Comparison of ENCODE assay signal across 10 cellular contexts in genomic region chr2:173991857-173992588, GRCh38. TPM values are rescaled to one million over a fixed set of nuclear protein-coding genes. Genes with fewer than 3 reads are reported as not detected.
DNase-seq lines count a peak whose midpoint lies in the region; ATAC-seq, FAIRE-seq and TF ChIP-seq lines count a peak whose summit lies in the region.
"Had no signal": no experiment of that assay in that cellular context is flagged by ENCODE, and none has a peak within 500 bp of the region (broad histone marks: within the 10 kb centered on the region; RNA-seq: fewer than 3 reads in every experiment).

No MANE protein-coding gene starts in this region.

- DNase-seq in brain microvascular endothelial cell (peak; percentile 40), HepG2 (ENCODE audit: low spot score) (no peak), testis (peak; percentile 53), kidney glomerular epithelial cell (lab: John Stamatoyannopoulos, UW) (no peak)
- DNase-seq: activated CD4-positive, alpha-beta T cell treated with anti-CD3 and anti-CD28 coated beads, Interleukin-2, amount 50 U/mL, for 1 hour; occipital lobe; stimulated activated CD8-positive, alpha-beta memory T cell treated with anti-CD3 and anti-CD28 coated beads, Interleukin-4, amount 100 ng/mL, for 48 hours had no signal

- peak; percentile 9 for ATAC-seq in HG03108 (IDR thresholded peaks at IDR 0.05; ENCODE audit: unreplicated experiment)
- peak; percentile 36; the same call in 1 of the 3 replicates for ATAC-seq in HepG2
- no peak for ATAC-seq in HG03571 (IDR thresholded peaks at IDR 0.05; ENCODE audit: unreplicated experiment)
- no peak for ATAC-seq in GM18909 (IDR thresholded peaks at IDR 0.05; ENCODE audit: poor library complexity, unreplicated experiment)

- 61% methylated on average over 5 of the region's 5 CpGs for WGBS in HepG2 (ENCODE audit: low lambda C conversion rate)
- WGBS in testis, 2 donors, result 57 to 67% methylated on average over 5 of the region's 5 CpGs

- H3K27ac ChIP-seq in brain microvascular endothelial cell (no peak overlapping the region), HepG2 (ENCODE audit: extremely low read length, insufficient read depth, low read length) (no peak overlapping the region), testis (no peak overlapping the region)

- no peak overlapping the region for H3K9ac ChIP-seq in HepG2 (ENCODE audit: insufficient read depth, low read depth, low read length)

- no peaks in the 10 kb centered on the region for H3K9me3 ChIP-seq in HepG2 (ENCODE audit: low read length)
- H3K9me3 ChIP-seq in testis, result no peaks in the 10 kb centered on the region

- no peak overlapping the region for H2AFZ ChIP-seq in HepG2 (ENCODE audit: low read length)

- H3K4me1 ChIP-seq in HepG2 (ENCODE audit: insufficient read depth, low read length) (peaks cover 9% of the 10 kb centered on the region), testis (peaks cover 26% of the 10 kb centered on the region)

- peak overlapping the region; percentile 26; the same call in 1 of the 2 replicates for H3K4me2 ChIP-seq in HepG2 (ENCODE audit: low read depth, low read length)

- CTCF ChIA-PET in HepG2 (lab: Yijun Ruan, JAX; ENCODE audit: low intra/inter-chr PET ratio, low total read pairs), result no interaction called here

- no peaks in the 10 kb centered on the region for H4K20me1 ChIP-seq in HepG2 (ENCODE audit: insufficient read depth, low read length)

- no peak for TF ChIP-seq EP300 in HepG2 (IDR thresholded peaks at IDR 0.05; ENCODE audit: low read depth in 2 of 2, low read length in 2 of 2)
- TF ChIP-seq EP300 in HepG2 (CRISPR knock-in tag; IDR thresholded peaks at IDR 0.05; ENCODE audit: borderline replicate concordance), result no peak

- no peak for TF ChIP-seq POLR2A in HepG2 (IDR thresholded peaks at IDR 0.05; ENCODE audit: insufficient read depth in 1 of 2, low read depth in 2 of 2, low read length in 2 of 2)
- no peak for TF ChIP-seq POLR2A in testis (IDR thresholded peaks at IDR 0.05)

- H3K4me3 ChIP-seq in brain microvascular endothelial cell (ENCODE audit: low read depth, low read length) (no peak overlapping the region), HepG2 (replicated peaks in 1 of 3; ENCODE audit: insufficient read depth in 1 of 3, low read depth in 2 of 3, low read length in 3 of 3) (no peak overlapping the region), testis (no peak overlapping the region)

- BruUV-seq in HepG2 (replicated peaks; lab: Mats Ljungman, UMichigan), result no TSS peak

- intact Hi-C loops in HepG2 (cut with micrococcal nuclease; ENCODE audit: unreplicated experiment) (no loop called here), testis (cut with DNase I; ENCODE audit: low total_unique reads) (no loop called here)

- no peaks in the 10 kb centered on the region for H3K27me3 ChIP-seq in brain microvascular endothelial cell (replicated peaks)
- H3K27me3 ChIP-seq in HepG2 (ENCODE audit: control insufficient read depth in 1 of 2, insufficient read depth in 2 of 2, low read length in 2 of 2), result peaks cover 0 to 12% of the 10 kb centered on the region in 2 experiments; a peak in 1 of 5 replicates
- no peaks in the 10 kb centered on the region for H3K27me3 ChIP-seq in testis

- H3K79me2 ChIP-seq in HepG2 (ENCODE audit: insufficient read depth, low read length), result no peaks in the 10 kb centered on the region

- POLR2A ChIA-PET in HepG2 (lab: Yijun Ruan, JAX), result no interaction called here

- no peak for FAIRE-seq in HepG2 (lab: Jason Lieb, UNC)

- TF ChIP-seq CTCF in brain microvascular endothelial cell (IDR thresholded peaks at IDR 0.05; ENCODE audit: low read depth, low read length, missing control alignments), result no peak
- no peak for TF ChIP-seq CTCF in HepG2 (CRISPR knock-in tag; IDR thresholded peaks at IDR 0.05)
- no peak for TF ChIP-seq CTCF in testis (IDR thresholded peaks at IDR 0.05)

- no peaks in the 10 kb centered on the region for H3K36me3 ChIP-seq in brain microvascular endothelial cell (replicated peaks)
- H3K36me3 ChIP-seq in HepG2 (replicated peaks in 1 of 2; ENCODE audit: control insufficient read depth in 1 of 2, insufficient read depth in 2 of 2, low read length in 2 of 2), result no peaks in the 10 kb centered on the region
- H3K36me3 ChIP-seq in testis (ENCODE audit: low read depth, missing control alignments), result no peaks in the 10 kb centered on the region

- no peak for TF ChIP-seq RAD21 in HepG2 (CRISPR knock-in tag; IDR thresholded peaks at IDR 0.05)

- in situ Hi-C loops in brain microvascular endothelial cell (cut with HindIII; ENCODE audit: low pct_ligation_motif_present, low sequenced_read_pairs) (no loop called here), HepG2 (cut with HindIII; ENCODE audit: extremely low pct_ligation_motif_present, low pct_unique_long_range_greater_than_20kb) (no loop called here)

TF ChIP-seq in HepG2, 621 proteins besides CTCF, POLR2A, EP300 and RAD21:
- no peak for TF ChIP-seq SIN3B (IDR thresholded peaks at IDR 0.05; ENCODE audit: low read length)

RNA-seq across cellular contexts. Expression of gene SP3, which starts 26.9 kb away (rescaled TPM):
- total RNA-seq in HepG2 (2016; rRNA removed; fragmentation: Illumina TruSeq; extraction: Trizol) (132 and 171 TPM in 2 replicates), testis (100 to 1,000 TPM; 135 to 142 TPM)
- 46.7 and 54.6 TPM in 2 replicates for total RNA-seq in HepG2 (2016; cell fraction: cytosol; rRNA removed; fragmentation: Illumina TruSeq; extraction: Trizol; ENCODE audit: low read depth)
- total RNA-seq in HepG2 (2016; cell fraction: insoluble cytoplasmic fraction; rRNA removed; fragmentation: Illumina TruSeq; extraction: Trizol), result 129 and 171 TPM in 2 replicates
- 117 and 137 TPM in 2 replicates for total RNA-seq in HepG2 (2016; cell fraction: membrane; rRNA removed; fragmentation: Illumina TruSeq; extraction: Trizol)
- total RNA-seq in HepG2 (2016; cell fraction: nucleus; rRNA removed; fragmentation: Illumina TruSeq; extraction: Trizol), result 111 and 118 TPM in 2 replicates
- polyA plus RNA-seq in HepG2 (2011; rRNA removed) (53.9 and 57.3 TPM in 2 replicates), testis (ENCODE audit: insufficient read depth, low read depth, low replicate concordance) (48.1 TPM)
- polyA plus RNA-seq in HepG2 (2011; cell fraction: cytosol; rRNA removed), result 24.5 and 38.2 TPM in 2 replicates
- 29.7 TPM in 2 replicates for polyA plus RNA-seq in HepG2 (2011; cell fraction: nucleus; rRNA removed)
- 42.0 and 48.0 TPM in 2 replicates for polyA plus RNA-seq in HepG2 (2012)
- 5.3 and 5.5 TPM in 2 replicates for polyA plus RNA-seq in HepG2 (2016; cell fraction: cytosol; fragmentation: Illumina TruSeq; extraction: Trizol; ENCODE audit: low read depth)
- 79.1 and 85.5 TPM in 2 replicates for polyA plus RNA-seq in HepG2 (2016; cell fraction: insoluble cytoplasmic fraction; fragmentation: Illumina TruSeq; extraction: Trizol; ENCODE audit: low read depth)
- 24.8 and 28.9 TPM in 2 replicates for polyA plus RNA-seq in HepG2 (2016; cell fraction: membrane; fragmentation: Illumina TruSeq; extraction: Trizol; ENCODE audit: low read depth)
- polyA plus RNA-seq in HepG2 (2016; cell fraction: nucleus; fragmentation: Illumina TruSeq; extraction: Trizol; ENCODE audit: insufficient read depth, low read depth), result 51.2 and 54.9 TPM in 2 replicates
- 45.0 and 74.0 TPM in 2 replicates for polyA minus RNA-seq in HepG2 (2011; rRNA and poly(A)+ RNA removed; ENCODE audit: low replicate concordance)
- 67.2 and 72.9 TPM in 2 replicates for polyA minus RNA-seq in HepG2 (2011; cell fraction: cytosol; rRNA and poly(A)+ RNA removed)
- polyA minus RNA-seq in HepG2 (2011; cell fraction: nucleus; rRNA and poly(A)+ RNA removed), result 202 and 214 TPM in 2 replicates

Comparison
In these comparisons a context has a peak if more than half of its experiments do, and no peak if none do; other contexts are left out.
1. ATAC-seq: peak in HG03108 (single experiment) and HepG2 (single experiment); none in HG03571 (single experiment) and GM18909 (single experiment).
2. DNase-seq: peak in brain microvascular endothelial cell (single experiment) and testis (single experiment); none in HepG2 (single experiment) and kidney glomerular epithelial cell (single experiment).